15 cellular contexts compared by ENCODE assay signal in genomic region chr6:131059486-131059885, GRCh38. TPM values are rescaled to one million over a fixed set of nuclear protein-coding genes. Genes with fewer than 3 reads are reported as not detected.
DNase-seq lines count a peak whose midpoint lies in the region; ATAC-seq, FAIRE-seq and TF ChIP-seq lines count a peak whose summit lies in the region.
"Had no signal": no experiment of that assay in that cellular context is flagged by ENCODE, and none has a peak within 500 bp of the region (broad histone marks: within the 10 kb centered on the region; RNA-seq: fewer than 3 reads in every experiment).

No MANE protein-coding gene starts in this region.

- FAIRE-seq in GM12878 (lab: Jason Lieb, UNC) (no peak), D721Med (lab: Jason Lieb, UNC) (no peak)
- FAIRE-seq: pancreas had no signal

- TF ChIP-seq CTCF in HEK293 (tag by site-specific recombination; IDR thresholded peaks at IDR 0.05) = no peak
- TF ChIP-seq CTCF in GM12878 (IDR thresholded peaks at IDR 0.05 in 2 of 3, conservative IDR thresholded peaks at IDR 0.05 in 1 of 3; ENCODE audit: control insufficient read depth in 2 of 3, extremely low read depth in 1 of 3, insufficient read depth in 1 of 3, low read depth in 3 of 3, low read length in 3 of 3) = no peak
- TF ChIP-seq CTCF in D721Med (IDR thresholded peaks at IDR 0.05; ENCODE audit: insufficient read depth, missing control alignments) = no peak
- no peak for TF ChIP-seq CTCF in thyroid gland (IDR thresholded peaks at IDR 0.05)

- H3K4me3 Mint-ChIP-seq in CD8-positive, alpha-beta memory T cell = peak overlapping the region in 1 of 7 donors; percentile 53
- H3K4me3 Mint-ChIP-seq: activated naive CD8-positive, alpha-beta T cell treated with anti-CD3 and anti-CD28 coated beads, Interleukin-2, amount 10 ng/mL, durations not matched to agents 7 days and 5 days had no signal

- POLR2A ChIA-PET in HEK293 (lab: Yijun Ruan, JAX) = interaction anchor here (0.6 kb wide), 1 partner anchor 169 kb away, joined by 4 read pairs; no protein-coding TSS in a partner anchor
- POLR2A ChIA-PET in GM12878 (lab: Charles Lee) = no interaction called here
- POLR2A ChIA-PET in CD8-positive, alpha-beta memory T cell (lab: Charles Lee) = no interaction called here

- intact Hi-C loops in GM12878 (cut with micrococcal nuclease; ENCODE audit: unreplicated experiment) (no loop called here), thyroid gland (cut with DNase I) (no loop called here)

- peaks cover 0 to 2% of the 10 kb centered on the region in 2 donors for H3K27me3 Mint-ChIP-seq in CD8-positive, alpha-beta memory T cell

- H3K9me3 Mint-ChIP-seq in CD8-positive, alpha-beta memory T cell = peaks cover 0 to 25% (median 17%) of the 10 kb centered on the region in 5 donors

- 98% methylated on average over 4 of the region's 4 CpGs for WGBS in GM12878 (ENCODE audit: insufficient coverage, insufficient replicate concordance, low lambda C conversion rate, missing lambda C conversion rate)
- 86 to 89% methylated on average over 4 of the region's 4 CpGs for WGBS in thyroid gland, 2 donors

- H2AFZ ChIP-seq in ACC112 (ENCODE audit: low read length, unreplicated experiment) = no peak overlapping the region
- H2AFZ ChIP-seq in GM12878 (ENCODE audit: control insufficient read depth, low read depth, low read length) = no peak overlapping the region

- DNase-seq in GM12878 (ENCODE audit: low read depth, low spot score) (no peak), iris pigment epithelial cell (ENCODE audit: low read depth) (peak; percentile 74), D721Med (ENCODE audit: insufficient read length, low spot score) (no peak), thyroid gland (no peak)
- DNase-seq in CD8-positive, alpha-beta memory T cell = no peak
- no peak for DNase-seq in activated CD4-positive, alpha-beta T cell treated with anti-CD3 and anti-CD28 coated beads, Interleukin-2, amount 50 U/mL, for 4 hours
- DNase-seq: activated naive CD8-positive, alpha-beta T cell treated with anti-CD3 and anti-CD28 coated beads, Interleukin-2, amount 10 ng/mL, durations not matched to agents 7 days and 5 days; AML-193; cortex of kidney; NCI-H2171 treated with DMSO at 0.1 percent for 48 hours; pancreas; substantia nigra had no signal

- no peaks in the 10 kb centered on the region; the same call in 1 of the 2 replicates for H4K20me1 ChIP-seq in GM12878 (ENCODE audit: control insufficient read depth, insufficient read depth)

- H3K4me3 ChIP-seq in ACC112 (ENCODE audit: low read depth, low read length) (peak overlapping the region; percentile 92), HEK293 (ENCODE audit: low read depth, low read length) (no peak overlapping the region), GM12878 (peak overlapping the region; percentile 88; the same call in 1 of the 2 replicates), thyroid gland (replicated peaks in 1 of 3) (no peak overlapping the region)
- no peak overlapping the region for H3K4me3 ChIP-seq in CD8-positive, alpha-beta memory T cell (ENCODE audit: low read length)
- H3K4me3 ChIP-seq: pancreas had no signal

- H3K79me2 ChIP-seq in ACC112 (ENCODE audit: control insufficient read depth, insufficient read depth, low read length, unreplicated experiment) = peaks cover 80% of the 10 kb centered on the region
- peaks cover 38% of the 10 kb centered on the region for H3K79me2 ChIP-seq in GM12878 (ENCODE audit: control insufficient read depth, insufficient read depth, low read length)

- RAD21 ChIA-PET in GM12878 (lab: Charles Lee; ENCODE audit: unreplicated experiment) = interaction anchor here (1.2 kb wide), 2 partner anchors 14 to 67 kb away, joined by 3 read pairs; no protein-coding TSS in a partner anchor

- no peak overlapping the region for H3K9ac ChIP-seq in GM12878 (ENCODE audit: control insufficient read depth, insufficient read depth, low read length)

- SMC1A ChIA-PET in GM12878 (lab: Charles Lee; ENCODE audit: uncharacterized antibody, unreplicated experiment) = interaction anchor here (1.8 to 3.0 kb wide), 2 partner anchors 169 to 174 kb away, joined by 11 to 12 read pairs; no protein-coding TSS in a partner anchor

- in situ Hi-C loops in GM12878 (cut with MboI) = no loop called here

- peaks cover 31% of the 10 kb centered on the region for H3K4me1 ChIP-seq in ACC112 (ENCODE audit: control insufficient read depth, insufficient read depth, low read length, unreplicated experiment)
- H3K4me1 ChIP-seq in HEK293 (ENCODE audit: control insufficient read depth, insufficient read depth, low read length) = peaks cover 8% of the 10 kb centered on the region; the same call in 1 of the 2 replicates
- H3K4me1 ChIP-seq in GM12878 (ENCODE audit: control insufficient read depth, insufficient read depth, low read length) = peaks cover 6% of the 10 kb centered on the region
- peaks cover 3 to 17% of the 10 kb centered on the region in 2 donors for H3K4me1 ChIP-seq in thyroid gland
- H3K4me1 ChIP-seq in CD8-positive, alpha-beta memory T cell (ENCODE audit: insufficient read depth, low read length) = peaks cover 14% of the 10 kb centered on the region
- H3K4me1 ChIP-seq: pancreas had no signal

- H3K4me1 Mint-ChIP-seq in CD8-positive, alpha-beta memory T cell = peaks cover 22 to 28% (median 27%) of the 10 kb centered on the region in 3 donors

- TF ChIP-seq POLR2A in GM12878 (IDR thresholded peaks at IDR 0.05; ENCODE audit: low read depth, low read length) (no peak), thyroid gland (IDR thresholded peaks at IDR 0.05) (no peak)

- no peak for ATAC-seq in GM12878
- ATAC-seq: esophagus mucosa, pancreas had no signal

- H3K27ac ChIP-seq in ACC112 (ENCODE audit: low read depth, low read length) (peak overlapping the region; percentile 20), HEK293 (ENCODE audit: extremely low read depth, low read depth, low read length) (no peak overlapping the region), GM12878 (ENCODE audit: control insufficient read depth, insufficient read depth) (no peak overlapping the region), thyroid gland (peak overlapping the region in 1 of 3 donors; percentile 91)
- no peak overlapping the region for H3K27ac ChIP-seq in CD8-positive, alpha-beta memory T cell (ENCODE audit: low read depth, low read length)
- H3K27ac ChIP-seq: pancreas had no signal

- H3K27ac Mint-ChIP-seq in CD8-positive, alpha-beta memory T cell = peak overlapping the region in 1 of 8 donors; percentile 22
- H3K27ac Mint-ChIP-seq: activated naive CD8-positive, alpha-beta T cell treated with anti-CD3 and anti-CD28 coated beads, Interleukin-2, amount 10 ng/mL, durations not matched to agents 7 days and 5 days had no signal

- H3K9me3 ChIP-seq in HEK293 (ENCODE audit: control insufficient read depth, insufficient read depth, low read depth, low read length) (no peaks in the 10 kb centered on the region), GM12878 (replicated peaks; ENCODE audit: control insufficient read depth, insufficient read depth, low read length) (peaks cover 8% of the 10 kb centered on the region; the same call in 2 of the 3 replicates), thyroid gland (no peaks in the 10 kb centered on the region)
- peaks cover 13% of the 10 kb centered on the region for H3K9me3 ChIP-seq in CD8-positive, alpha-beta memory T cell (ENCODE audit: low read length)

- CTCF ChIA-PET in HEK293 (lab: Yijun Ruan, JAX) (interaction anchor here (0.6 kb wide), 1 partner anchor 76 kb away, joined by 4 read pairs; no protein-coding TSS in a partner anchor), GM12878 (lab: Yijun Ruan, JAX) (interaction anchor here (1.4 kb wide), 1 partner anchor 47 kb away, joined by 4 read pairs; no protein-coding TSS in a partner anchor)
- CTCF ChIA-PET in CD8-positive, alpha-beta memory T cell (lab: Charles Lee) = no interaction called here

- no TSS peak for BruUV-seq in GM12878 (replicated peaks; lab: Mats Ljungman, UMichigan)

- H3K36me3 ChIP-seq in ACC112 (ENCODE audit: insufficient read depth, low read length) = peaks cover 21% of the 10 kb centered on the region
- peaks cover 0 to 11% of the 10 kb centered on the region in 2 experiments; a peak in 1 of 3 replicates for H3K36me3 ChIP-seq in HEK293 (ENCODE audit: control insufficient read depth in 2 of 2, insufficient read depth in 1 of 2, low read length in 2 of 2)
- H3K36me3 ChIP-seq in GM12878 (ENCODE audit: control insufficient read depth in 2 of 2, insufficient read depth in 2 of 2, low read length in 1 of 2) = no peaks in the 10 kb centered on the region
- no peaks in the 10 kb centered on the region for H3K36me3 ChIP-seq in thyroid gland
- no peaks in the 10 kb centered on the region for H3K36me3 ChIP-seq in CD8-positive, alpha-beta memory T cell (ENCODE audit: insufficient read depth, low read length)
- H3K36me3 ChIP-seq: pancreas had no signal

- TF ChIP-seq EP300 in GM12878 (IDR thresholded peaks at IDR 0.05; ENCODE audit: borderline replicate concordance in 1 of 2, control insufficient read depth in 1 of 2, low read depth in 2 of 2, low read length in 2 of 2) = no peak

- peaks cover 0 to 8% (median 2%) of the 10 kb centered on the region in 3 donors for H3K36me3 Mint-ChIP-seq in CD8-positive, alpha-beta memory T cell

- no peak for TF ChIP-seq RAD21 in GM12878 (IDR thresholded peaks at IDR 0.05; ENCODE audit: insufficient read depth, low read depth, low read length)

- no peak overlapping the region for H3K4me2 ChIP-seq in GM12878 (ENCODE audit: control insufficient read depth, insufficient read depth)

- H3K27me3 ChIP-seq in ACC112 (ENCODE audit: insufficient read depth, low read length) = no peaks in the 10 kb centered on the region
- H3K27me3 ChIP-seq in GM12878 (replicated peaks in 1 of 2; ENCODE audit: control insufficient read depth in 2 of 2, insufficient read depth in 2 of 2, low read length in 1 of 2) = no peaks in the 10 kb centered on the region
- no peaks in the 10 kb centered on the region for H3K27me3 ChIP-seq in thyroid gland
- no peaks in the 10 kb centered on the region for H3K27me3 ChIP-seq in CD8-positive, alpha-beta memory T cell (ENCODE audit: insufficient read depth, low read length, poor library complexity, severe bottlenecking)
- H3K27me3 ChIP-seq: pancreas had no signal

RNA-seq across cellular contexts. Expression of gene EPB41L2, which starts 3.6 kb away (rescaled TPM):
- 200 and 217 TPM in 2 replicates for total RNA-seq in GM12878 (2013; cell fraction: nucleolus; rRNA removed)
- total RNA-seq in GM12878 (2014; rRNA removed) (16.9 and 17.8 TPM in 2 replicates), GM12878 (2014; rRNA removed; fragmentation: Illumina TruSeq; extraction: Trizol) (18.3 and 18.9 TPM in 2 replicates), GM12878 (2021) (24.6 and 35.9 TPM in 2 replicates), thyroid gland (100 to 1,000 TPM in 1 of 4 donors, 10 to 100 TPM in 3; 58.8 to 105 (median 81.3) TPM)
- polyA plus RNA-seq in GM12878 (2011; ENCODE audit: low read depth) = 13.8 TPM
- polyA plus RNA-seq in GM12878 (2011; rRNA removed) (41.6 and 53.5 TPM in 2 replicates), GM12878 (2014; fragmentation: Illumina TruSeq; extraction: Trizol) (33.6 and 37.7 TPM in 2 replicates), GM12878 (2014; fragmentation: Nextera tagmentation; extraction: Ambion mirVana) (10 to 100 TPM in 1 of 2 experiments, 1 to 10 TPM in 1; 7.4 to 10.3 TPM), GM12878 (2014; rRNA removed) (19.1 and 19.5 TPM in 2 replicates), GM12878 (2016; fragmentation: Nextera tagmentation; extraction: Ambion mirVana) (10 to 100 TPM; 18.8 to 21.2 TPM)
- 33.8 and 46.2 TPM in 2 replicates for polyA plus RNA-seq in GM12878 (2011; cell fraction: cytosol; rRNA removed)
- polyA plus RNA-seq in GM12878 (2011; cell fraction: nucleus; rRNA removed) = 49.6 and 64.8 TPM in 2 replicates
- polyA plus RNA-seq in GM12878 (2012) = 18.9 and 22.3 TPM in 2 replicates
- 77.2 and 83.8 TPM in 2 replicates for polyA minus RNA-seq in GM12878 (2011; rRNA and poly(A)+ RNA removed)
- polyA minus RNA-seq in GM12878 (2011; cell fraction: cytosol; rRNA and poly(A)+ RNA removed) = 22.1 and 31.7 TPM in 2 replicates
- polyA minus RNA-seq in GM12878 (2011; cell fraction: nucleus; rRNA and poly(A)+ RNA removed) = 48.2 and 75.6 TPM in 2 replicates
- total RNA-seq in CD8-positive, alpha-beta memory T cell = 10 to 100 TPM; 27.2 to 30.9 TPM
- polyA plus RNA-seq in CD8-positive, alpha-beta memory T cell = 4.6 TPM

Comparison
In these comparisons a context has a peak if more than half of its experiments do, and no peak if none do; other contexts are left out.
1. H3K4me3 ChIP-seq: peak in ACC112 (single experiment) and GM12878 (single experiment); none in HEK293 (single experiment), thyroid gland (0 of 3) and CD8-positive, alpha-beta memory T cell (single experiment).